In the genomic region with DNA sequence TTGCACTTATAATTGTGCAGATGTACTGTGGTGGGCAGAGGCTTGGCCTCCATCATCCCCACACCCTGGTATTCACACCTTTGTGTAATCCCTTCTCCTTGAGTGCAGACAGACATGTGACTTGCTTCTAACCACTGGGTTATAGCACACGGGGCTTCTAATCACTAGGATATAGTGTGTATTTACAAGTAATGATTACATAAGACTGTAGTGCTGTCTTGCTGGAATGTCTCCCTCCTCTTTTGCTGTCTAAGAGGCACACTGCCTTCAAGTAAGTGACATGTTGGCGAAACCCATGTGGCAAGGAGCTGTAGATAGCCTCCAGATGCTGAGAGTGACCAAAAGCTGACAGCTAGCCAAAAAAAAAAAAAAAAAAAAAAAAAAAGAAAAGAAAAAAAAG, we compare ENCODE assay signal across 15 cellular contexts.
DNase-seq lines count a peak whose midpoint lies in the region; ATAC-seq and TF ChIP-seq lines count a peak whose summit lies in the region.
"Had no signal": no experiment of that assay in that cellular context is flagged by ENCODE, and none has a peak within 500 bp of the region (broad histone marks: within the 10 kb centered on the region; RNA-seq: fewer than 3 reads in every experiment).

No MANE protein-coding gene starts in this region.

- H3K36me3 Mint-ChIP-seq in HFFc6 (ENCODE audit: low read depth) = no peaks in the 10 kb centered on the region
- H3K36me3 Mint-ChIP-seq: CD8-positive, alpha-beta memory T cell had no signal

- ATAC-seq in gastroesophageal sphincter = no peak
- no peak for ATAC-seq in HG02798 (IDR thresholded peaks at IDR 0.05; ENCODE audit: poor library complexity, unreplicated experiment)
- no peak for ATAC-seq in HG02884 (IDR thresholded peaks at IDR 0.05; ENCODE audit: unreplicated experiment)
- ATAC-seq: HCT116 had no signal

- H3K4me3 Mint-ChIP-seq in HFFc6 = no peak overlapping the region
- H3K4me3 Mint-ChIP-seq: CD8-positive, alpha-beta memory T cell had no signal

- H3K4me2 ChIP-seq in smooth muscle cell = no peak overlapping the region

- TF ChIP-seq EP300 in gastroesophageal sphincter (IDR thresholded peaks at IDR 0.05) = no peak

- peaks cover 0 to 61% (median 4%) of the 10 kb centered on the region in 3 donors for H3K4me1 ChIP-seq in gastroesophageal sphincter
- H3K4me1 ChIP-seq in smooth muscle cell (ENCODE audit: low read depth) = no peaks in the 10 kb centered on the region

- H3K27me3 Mint-ChIP-seq in HFFc6 (ENCODE audit: insufficient read depth) = no peaks in the 10 kb centered on the region; the same call in 1 of the 2 replicates

- H3K36me3 ChIP-seq in gastroesophageal sphincter (no peaks in the 10 kb centered on the region), smooth muscle cell (ENCODE audit: low read depth) (no peaks in the 10 kb centered on the region)
- H3K36me3 ChIP-seq: BLaER1 had no signal

- H4K20me1 ChIP-seq in smooth muscle cell (ENCODE audit: low read depth) = no peaks in the 10 kb centered on the region
- H4K20me1 ChIP-seq: BLaER1 had no signal

- TF ChIP-seq CTCF in HFFc6 (IDR thresholded peaks at IDR 0.05) = no peak
- TF ChIP-seq CTCF in choroid plexus epithelial cell (conservative IDR thresholded peaks at IDR 0.05; ENCODE audit: low read depth, low read length) = no peak
- TF ChIP-seq CTCF in gastroesophageal sphincter (IDR thresholded peaks at IDR 0.05) = no peak
- TF ChIP-seq CTCF in smooth muscle cell (IDR thresholded peaks at IDR 0.05; ENCODE audit: borderline replicate concordance, insufficient read depth, poor library complexity, severe bottlenecking) = no peak

- 40% methylated on average over 1 of the region's 2 CpGs; no CpG with 5 or more reads in 1 of the 2 donors for WGBS in gastroesophageal sphincter (ENCODE audit: low coverage in 1 of 2), 2 donors
- 29% methylated on average over 2 of the region's 2 CpGs for WGBS in smooth muscle cell (ENCODE audit: low lambda C conversion rate)

- no peak for TF ChIP-seq POLR2A in gastroesophageal sphincter (IDR thresholded peaks at IDR 0.05)

- H3K9ac ChIP-seq in smooth muscle cell (ENCODE audit: low read depth) = no peak overlapping the region
- H3K9ac ChIP-seq: BLaER1 had no signal

- H3K9me3 ChIP-seq in gastroesophageal sphincter (no peaks in the 10 kb centered on the region), smooth muscle cell (replicated peaks; ENCODE audit: low read depth) (no peaks in the 10 kb centered on the region)
- H3K9me3 ChIP-seq: BLaER1 had no signal

- H3K4me1 Mint-ChIP-seq in HFFc6 (ENCODE audit: low read depth) = peaks cover 68% of the 10 kb centered on the region
- H3K4me1 Mint-ChIP-seq: CD8-positive, alpha-beta memory T cell had no signal

- H3K27ac ChIP-seq in gastroesophageal sphincter (peak overlapping the region in 3 of 4 donors; percentile 23 to 78 (median 51)), smooth muscle cell (ENCODE audit: low read depth) (no peak overlapping the region)
- H3K27ac ChIP-seq: BLaER1 had no signal

- peak overlapping the region; percentile 69 for H2AFZ ChIP-seq in smooth muscle cell (ENCODE audit: low read depth)

- peak overlapping the region; percentile 38; the same call in 1 of the 2 replicates for H3K27ac Mint-ChIP-seq in HFFc6
- H3K27ac Mint-ChIP-seq: CD8-positive, alpha-beta memory T cell had no signal

- DNase-seq in HFFc6 = no peak
- DNase-seq in choroid plexus epithelial cell (ENCODE audit: low read depth) = peak; percentile 57
- no peak for DNase-seq in smooth muscle cell (lab: John Stamatoyannopoulos, UW; ENCODE audit: unreplicated experiment)
- no peak for DNase-seq in cerebellar nuclear complex (lab: John Stamatoyannopoulos, UW)
- DNase-seq: CD8-positive, alpha-beta memory T cell; DND-41; GDM1; NCI-H1048; NCI-H345; NCI-H526 treated with DMSO at 0.1 percent for 48 hours had no signal

- H3K79me2 ChIP-seq in smooth muscle cell (ENCODE audit: low read depth) = no peaks in the 10 kb centered on the region

- H3K4me3 ChIP-seq in choroid plexus epithelial cell (ENCODE audit: low read depth, low read length) = no peak overlapping the region
- H3K4me3 ChIP-seq in gastroesophageal sphincter = no peak overlapping the region
- no peak overlapping the region for H3K4me3 ChIP-seq in smooth muscle cell
- H3K4me3 ChIP-seq: BLaER1 had no signal

- no peaks in the 10 kb centered on the region for H3K9me3 Mint-ChIP-seq in HFFc6
- H3K9me3 Mint-ChIP-seq: CD8-positive, alpha-beta memory T cell had no signal

- H3K27me3 ChIP-seq in gastroesophageal sphincter (no peaks in the 10 kb centered on the region), smooth muscle cell (ENCODE audit: low read depth) (no peaks in the 10 kb centered on the region)
- H3K27me3 ChIP-seq: BLaER1 had no signal

- no peaks in the 10 kb centered on the region for H3F3A ChIP-seq in smooth muscle cell (ENCODE audit: low read depth)
